ENCODE assay signal across 8 cellular contexts in the genomic region with DNA sequence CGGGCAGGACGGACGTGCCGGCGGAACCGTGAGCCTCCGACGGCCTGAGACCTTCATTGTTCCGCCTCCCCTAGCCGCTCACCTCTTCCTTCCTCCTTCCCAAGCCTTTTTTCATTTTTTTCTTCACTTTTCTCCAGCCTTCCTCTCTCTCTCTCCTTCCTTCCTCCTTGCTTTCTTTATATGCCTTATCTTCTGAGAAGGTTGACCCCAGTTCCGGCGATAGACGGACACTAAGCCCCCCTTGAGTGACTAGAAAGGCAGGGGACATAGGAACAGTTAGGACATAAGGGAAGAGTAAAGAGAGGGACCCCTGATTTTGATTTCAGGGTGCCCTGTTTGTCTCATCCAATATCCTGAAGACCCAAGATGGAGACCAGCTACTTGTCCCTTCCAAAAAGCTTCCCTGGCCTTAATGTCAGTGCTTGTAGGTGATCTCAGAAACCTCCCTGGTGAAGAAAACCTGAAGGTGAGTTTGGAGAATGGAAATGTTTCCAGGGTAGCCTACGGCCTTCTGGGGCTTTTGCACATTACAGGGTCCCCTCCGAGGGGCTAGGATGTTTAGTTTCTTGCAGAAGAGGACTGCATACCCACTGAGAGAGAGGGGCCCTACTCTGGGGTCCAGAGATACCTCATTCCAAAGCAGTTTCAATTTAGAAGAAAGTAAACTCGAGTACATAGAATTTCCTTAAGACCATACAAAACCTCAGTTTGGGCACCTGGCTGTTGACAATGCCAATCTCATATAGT. TPM values are rescaled to one million over a fixed set of nuclear protein-coding genes. Genes with fewer than 3 reads are reported as not detected.
DNase-seq lines count a peak whose midpoint lies in the region; ATAC-seq, FAIRE-seq and TF ChIP-seq lines count a peak whose summit lies in the region.

No MANE protein-coding gene starts in this region.

- H3K36me3 Mint-ChIP-seq in astrocyte (ENCODE audit: low read depth, unreplicated experiment) = peaks cover 16% of the 10 kb centered on the region

- 23 to 25% methylated on average over 16 of the region's 16 CpGs for WGBS in heart right ventricle, 2 donors
- WGBS in liver = 22% methylated on average over 16 of the region's 16 CpGs

- no peaks in the 10 kb centered on the region for H3K9me3 Mint-ChIP-seq in astrocyte (ENCODE audit: unreplicated experiment)

- ATAC-seq in heart right ventricle (no peak), upper lobe of right lung (no peak)

- H3K4me1 Mint-ChIP-seq in astrocyte (ENCODE audit: low read depth, unreplicated experiment) = peaks cover 11% of the 10 kb centered on the region

- peak overlapping the region in 9 of 10 donors; percentile 64 to 92 (median 84) for H3K27ac ChIP-seq in heart right ventricle
- peak overlapping the region; percentile 22 for H3K27ac ChIP-seq in astrocyte (ENCODE audit: low read depth, low read length)
- peak overlapping the region; percentile 84 to 96 for H3K27ac ChIP-seq in liver (ENCODE audit: low read depth in 1 of 2, low read length in 2 of 2)
- H3K27ac ChIP-seq in upper lobe of right lung = peak overlapping the region; percentile 69

- peaks cover 24% of the 10 kb centered on the region for H4K20me1 ChIP-seq in astrocyte (ENCODE audit: insufficient read depth, low read length)

- no peak for FAIRE-seq in astrocyte (lab: Jason Lieb, UNC)

- no peaks in the 10 kb centered on the region for H3K27me3 Mint-ChIP-seq in astrocyte (ENCODE audit: low read depth, unreplicated experiment)

- peak overlapping the region; percentile 91 for H3K4me3 Mint-ChIP-seq in astrocyte (ENCODE audit: unreplicated experiment)

- TF ChIP-seq CTCF in heart right ventricle (IDR thresholded peaks at IDR 0.05) = peak in 2 of 9 donors; percentile 6 to 48
- no peak for TF ChIP-seq CTCF in astrocyte (IDR thresholded peaks at IDR 0.05; ENCODE audit: insufficient read depth, low read depth, low read length)
- TF ChIP-seq CTCF in liver (IDR thresholded peaks at IDR 0.05; ENCODE audit: low read depth, low read length, missing input control) = no peak
- no peak for TF ChIP-seq CTCF in upper lobe of right lung (IDR thresholded peaks at IDR 0.05)

- peak overlapping the region; percentile 1 for H2AFZ ChIP-seq in astrocyte (ENCODE audit: low read depth, low read length)

- peak overlapping the region; percentile 94 for H3K4me2 ChIP-seq in astrocyte (ENCODE audit: low read length)

- H3K9ac ChIP-seq in astrocyte (ENCODE audit: low read length) (peak overlapping the region; percentile 89), liver (ENCODE audit: low read depth in 1 of 2, low read length in 2 of 2) (peak overlapping the region; percentile 14 to 22)

- peaks cover 0 to 8% (median 0%) of the 10 kb centered on the region in 11 donors for H3K9me3 ChIP-seq in heart right ventricle
- H3K9me3 ChIP-seq in astrocyte (ENCODE audit: insufficient read depth, low read depth, low read length) = no peaks in the 10 kb centered on the region
- no peaks in the 10 kb centered on the region for H3K9me3 ChIP-seq in liver (ENCODE audit: control insufficient read depth in 4 of 4, low read length in 3 of 4)
- no peaks in the 10 kb centered on the region for H3K9me3 ChIP-seq in upper lobe of right lung

- peaks cover 0 to 14% (median 0%) of the 10 kb centered on the region in 9 donors for H3K36me3 ChIP-seq in heart right ventricle
- H3K36me3 ChIP-seq in astrocyte (ENCODE audit: insufficient read depth, low read length) = no peaks in the 10 kb centered on the region
- no peaks in the 10 kb centered on the region for H3K36me3 ChIP-seq in liver (ENCODE audit: control insufficient read depth in 4 of 4, insufficient read depth in 3 of 4, low read depth in 1 of 4, low read length in 3 of 4)
- no peaks in the 10 kb centered on the region for H3K36me3 ChIP-seq in upper lobe of right lung

- peak overlapping the region; percentile 99 for H3K27ac Mint-ChIP-seq in astrocyte (ENCODE audit: unreplicated experiment)

- H3K4me3 ChIP-seq in heart right ventricle (peak overlapping the region in 9 of 10 donors; percentile 59 to 89 (median 73)), astrocyte (ENCODE audit: insufficient read depth, low read depth, low read length) (peak overlapping the region; percentile 88), liver (ENCODE audit: low read depth in 1 of 3, low read length in 3 of 3) (peak overlapping the region; percentile 37 to 73 (median 63)), upper lobe of right lung (peak overlapping the region; percentile 66)

- DNase-seq in heart right ventricle = no peak
- DNase-seq in cardiac septum (ENCODE audit: low spot score) = no peak
- DNase-seq in astrocyte (ENCODE audit: low read depth) = no peak
- no peak for DNase-seq in upper lobe of right lung
- no peak for DNase-seq in occipital lobe (lab: John Stamatoyannopoulos, UW)
- no peak for DNase-seq in effector CD8-positive, alpha-beta T cell (lab: John Stamatoyannopoulos, UW)
- DNase-seq in NCI-H345 (lab: John Stamatoyannopoulos, UW) = no peak

- no peak for TF ChIP-seq RAD21 in liver (IDR thresholded peaks at IDR 0.05)

- H3K27me3 ChIP-seq in heart right ventricle = peaks cover 0 to 16% (median 0%) of the 10 kb centered on the region in 7 donors
- no peaks in the 10 kb centered on the region for H3K27me3 ChIP-seq in astrocyte (ENCODE audit: insufficient read depth, low read length)
- H3K27me3 ChIP-seq in liver (ENCODE audit: control insufficient read depth in 4 of 4, insufficient read depth in 4 of 4, low read length in 3 of 4) = no peaks in the 10 kb centered on the region
- peaks cover 2% of the 10 kb centered on the region for H3K27me3 ChIP-seq in upper lobe of right lung

- intact Hi-C loops in heart right ventricle (cut with DNase I) = loop anchor here (1.0 to 10.0 kb wide), 22 partner anchors 56 to 694 kb away; no protein-coding TSS in a partner anchor
- intact Hi-C loops in cardiac septum (cut with DNase I) = loop anchor here (1.0 to 5.0 kb wide), 3 partner anchors 101 to 549 kb away; no protein-coding TSS in a partner anchor
- intact Hi-C loops in upper lobe of right lung (cut with DNase I) = loop anchor here (5.0 to 10.0 kb wide), 2 partner anchors 104 to 551 kb away; no protein-coding TSS in a partner anchor

- H3K4me1 ChIP-seq in heart right ventricle (peaks cover 11 to 69% (median 55%) of the 10 kb centered on the region in 9 donors), astrocyte (ENCODE audit: insufficient read depth, low read length) (peaks cover 38% of the 10 kb centered on the region), liver (ENCODE audit: control insufficient read depth in 4 of 4, insufficient read depth in 4 of 4, low read length in 3 of 4) (peaks cover 6 to 49% (median 29%) of the 10 kb centered on the region in 4 donors), upper lobe of right lung (peaks cover 63% of the 10 kb centered on the region)

- H3K79me2 ChIP-seq in astrocyte (ENCODE audit: insufficient read depth, low read length) = peaks cover 24% of the 10 kb centered on the region

TF ChIP-seq in liver, 16 proteins besides CTCF, POLR2A, EP300 and RAD21:
- no peak for TF ChIP-seq GABPA (IDR thresholded peaks at IDR 0.05 in 1 of 2, conservative IDR thresholded peaks at IDR 0.05 in 1 of 2)
- peak; percentile 20 for TF ChIP-seq NR2F2 (IDR thresholded peaks at IDR 0.05)

RNA-seq across cellular contexts. Expression of a gene that starts 3.5 kb away (rescaled TPM):
- total RNA-seq in heart right ventricle = 10 to 100 TPM in 5 of 10 donors, 1 to 10 TPM in 5; 5.1 to 63.7 (median 9.6) TPM
- 10 to 100 TPM; 23.6 to 57.1 TPM for polyA plus RNA-seq in heart right ventricle
- 5.3 TPM for total RNA-seq in cardiac septum
- 75.9 and 78.7 TPM in 2 replicates for total RNA-seq in astrocyte
- total RNA-seq in liver = 10 to 100 TPM; 12.8 to 32.6 TPM
- polyA plus RNA-seq in liver = 10 to 100 TPM in 1 of 2 donors, 1 to 10 TPM in 1; 9.7 to 33.1 TPM
- 24.5 TPM for total RNA-seq in upper lobe of right lung
- total RNA-seq in occipital lobe = 14.7 TPM

RNA-seq across cellular contexts. Expression of a gene that starts 14.4 kb away (rescaled TPM):
- total RNA-seq in heart right ventricle (10 to 100 TPM; 16.2 to 27.1 (median 21.2) TPM), cardiac septum (27.9 TPM), astrocyte (43.7 and 50.0 TPM in 2 replicates), liver (10 to 100 TPM; 16.7 to 31.3 TPM), upper lobe of right lung (38.5 TPM), occipital lobe (132 TPM)
- polyA plus RNA-seq in heart right ventricle (10 to 100 TPM in 1 of 2 donors, 1 to 10 TPM in 1; 8.9 to 22.2 TPM), liver (10 to 100 TPM in 1 of 2 donors, 1 to 10 TPM in 1; 7.5 to 12.7 TPM)

Comparison
In these comparisons a context has a peak if more than half of its experiments do, and no peak if none do; other contexts are left out.
1. H3K27ac ChIP-seq: peak in every context shown above with its lines; median percentile 90 in liver; 84 in heart right ventricle; 69 in upper lobe of right lung; 22 in astrocyte.